In genomic region chr2:186882511-186883071, GRCh38 we compare ENCODE assay signal across 17 cellular contexts. TPM values are rescaled to one million over a fixed set of nuclear protein-coding genes. Genes with fewer than 3 reads are reported as not detected.
A peak's percentile ranks its signal among the peaks of the same experiment; 100 is the strongest.
DNase-seq lines count a peak whose midpoint lies in the region; ATAC-seq and TF ChIP-seq lines count a peak whose summit lies in the region.
"Had no signal": no experiment of that assay in that cellular context is flagged by ENCODE, and none has a peak within 500 bp of the region (broad histone marks: within the 10 kb centered on the region; RNA-seq: fewer than 3 reads in every experiment).

No MANE protein-coding gene starts in this region.

- H3K79me1 ChIP-seq in neuronal stem cell (ENCODE audit: low read depth, low read length) = no peaks in the 10 kb centered on the region

- H3K4me2 ChIP-seq in neuronal stem cell (ENCODE audit: insufficient read depth, low read length, poor library complexity, severe bottlenecking) (no peak overlapping the region), osteoblast (ENCODE audit: insufficient read depth, low read length) (no peak overlapping the region)

- H3K14ac ChIP-seq in neuronal stem cell (ENCODE audit: low read length) = no peak overlapping the region

- H3K27me3 ChIP-seq in neuronal stem cell (ENCODE audit: control insufficient read depth in 3 of 3, insufficient read depth in 3 of 3, low read depth in 1 of 3, low read length in 3 of 3) (no peaks in the 10 kb centered on the region), osteoblast (ENCODE audit: insufficient read depth, low read length) (no peaks in the 10 kb centered on the region), WERI-Rb-1 (ENCODE audit: insufficient read depth, low read depth, severe bottlenecking) (no peaks in the 10 kb centered on the region)

- H4K8ac ChIP-seq in neuronal stem cell (ENCODE audit: low read depth, low read length) = no peak overlapping the region

- no peak overlapping the region for H3K4me3 ChIP-seq in neuronal stem cell (ENCODE audit: low read length in 2 of 2)
- no peak overlapping the region for H3K4me3 ChIP-seq in osteoblast (ENCODE audit: insufficient read depth, low read length)
- no peak overlapping the region for H3K4me3 ChIP-seq in WERI-Rb-1 (ENCODE audit: low read depth, low read length)

- H3K27ac ChIP-seq in neuronal stem cell (replicated peaks; ENCODE audit: low read length) (no peak overlapping the region), osteoblast (ENCODE audit: low read depth, low read length) (no peak overlapping the region), WERI-Rb-1 (no peak overlapping the region)

- H4K20me1 ChIP-seq in osteoblast (ENCODE audit: insufficient read depth, low read length) = no peaks in the 10 kb centered on the region

- H3K4me1 ChIP-seq in neuronal stem cell (ENCODE audit: control insufficient read depth in 2 of 2, insufficient read depth in 1 of 2, low read depth in 1 of 2, low read length in 2 of 2) (peaks cover 0 to 12% of the 10 kb centered on the region in 2 donors), osteoblast (ENCODE audit: insufficient read depth, low read length) (no peaks in the 10 kb centered on the region)

- ATAC-seq in HG03520 (IDR thresholded peaks at IDR 0.05; ENCODE audit: unreplicated experiment) = no peak
- ATAC-seq: Panc1, Right ventricle myocardium inferior, SK-N-SH treated with all-trans-retinoic acid at 6 μM for 48 hours had no signal

- TF ChIP-seq CTCF in osteoblast (IDR thresholded peaks at IDR 0.05; ENCODE audit: extremely low read depth, low read depth, low read length) (no peak), WERI-Rb-1 (IDR thresholded peaks at IDR 0.05; ENCODE audit: low read depth, low read length) (no peak)

- no peak overlapping the region for H2AK5ac ChIP-seq in neuronal stem cell (ENCODE audit: low read depth, low read length)

- DNase-seq in NCI-H748 (lab: John Stamatoyannopoulos, UW; ENCODE audit: unreplicated experiment) = peak; percentile 13
- no peak for DNase-seq in NCI-H748 treated with DMSO at 0.1 percent for 48 hours (lab: John Stamatoyannopoulos, UW)
- peak; percentile 29 for DNase-seq in NCI-H446 treated with DMSO at 0.1 percent for 48 hours (lab: John Stamatoyannopoulos, UW)
- peak; percentile 55 to 97 for DNase-seq in dermis microvascular lymphatic vessel endothelial cell (ENCODE audit: low read depth in 2 of 2)
- no peak for DNase-seq in neuronal stem cell (ENCODE audit: low spot score)
- DNase-seq in osteoblast (ENCODE audit: insufficient read length, low spot score, missing footprints) = no peak
- DNase-seq in WERI-Rb-1 = no peak
- DNase-seq: COR-L47, GOT3, NCI-H1048, NCI-H1694, NCI-H526 treated with DMSO at 0.1 percent for 48 hours had no signal

- no peak overlapping the region for H3K23ac ChIP-seq in neuronal stem cell (ENCODE audit: low read depth, low read length, poor library complexity)

- no peak overlapping the region for H4K91ac ChIP-seq in neuronal stem cell (ENCODE audit: low read depth, low read length, poor library complexity)

- no peaks in the 10 kb centered on the region for H3K79me2 ChIP-seq in osteoblast (ENCODE audit: insufficient read depth, low read length)

- H3K9me3 ChIP-seq in neuronal stem cell (replicated peaks in 1 of 2; ENCODE audit: control insufficient read depth in 2 of 2, insufficient read depth in 1 of 2, low read depth in 1 of 2, low read length in 2 of 2) = peaks cover 0 to 14% of the 10 kb centered on the region in 2 donors
- H3K9me3 ChIP-seq in osteoblast (ENCODE audit: low read depth, low read length) = peaks cover 4% of the 10 kb centered on the region
- no peaks in the 10 kb centered on the region for H3K9me3 ChIP-seq in WERI-Rb-1 (ENCODE audit: severe bottlenecking)

- H3K36me3 ChIP-seq in neuronal stem cell (replicated peaks in 1 of 2; ENCODE audit: control insufficient read depth in 2 of 2, insufficient read depth in 2 of 2, low read length in 2 of 2) (no peaks in the 10 kb centered on the region), osteoblast (ENCODE audit: insufficient read depth, low read length) (no peaks in the 10 kb centered on the region), WERI-Rb-1 (no peaks in the 10 kb centered on the region)

- no peak overlapping the region for H2BK15ac ChIP-seq in neuronal stem cell (ENCODE audit: low read length)

- no CpG with 5 or more reads among the region's 2 CpGs for WGBS in neuronal stem cell (ENCODE audit: extremely low coverage in 2 of 2, insufficient read length in 2 of 2, insufficient replicate concordance in 1 of 2), 2 donors

- H2AFZ ChIP-seq in neuronal stem cell (ENCODE audit: low read length) (peak overlapping the region; percentile 47), osteoblast (ENCODE audit: low read length) (no peak overlapping the region)

- H2BK12ac ChIP-seq in neuronal stem cell (ENCODE audit: low read length) = no peak overlapping the region

- H2BK5ac ChIP-seq in neuronal stem cell (ENCODE audit: low read length) = no peak overlapping the region

- H3K18ac ChIP-seq in neuronal stem cell (ENCODE audit: low read length) = no peak overlapping the region

- H2BK120ac ChIP-seq in neuronal stem cell (ENCODE audit: low read depth, low read length) = no peak overlapping the region

- no peak overlapping the region for H3K4ac ChIP-seq in neuronal stem cell (ENCODE audit: low read length)

- H3K9ac ChIP-seq in neuronal stem cell (ENCODE audit: low read depth, low read length, poor library complexity) = no peak overlapping the region

RNA-seq across cellular contexts. Expression of gene ZSWIM2, which starts 33.6 kb away (rescaled TPM):
- total RNA-seq in dermis microvascular lymphatic vessel endothelial cell = under 0.01 TPM in 1 of 2 replicates, not detected in the other
- polyA plus RNA-seq in neuronal stem cell (2013, experiment 1 of 2) = 0.18 TPM
- polyA plus RNA-seq in neuronal stem cell (2013, experiment 2 of 2) = 0.18 TPM
- total RNA-seq in osteoblast = 0.29 TPM in 1 of 2 replicates, not detected in the other
- total RNA-seq: M059J, Right ventricle myocardium inferior had no signal

Comparison
In these comparisons a context has a peak if more than half of its experiments do, and no peak if none do; other contexts are left out.
1. DNase-seq: peak in NCI-H748 (single experiment), NCI-H446 treated with DMSO at 0.1 percent for 48 hours (single experiment) and dermis microvascular lymphatic vessel endothelial cell (2 of 2); none in NCI-H748 treated with DMSO at 0.1 percent for 48 hours (single experiment), neuronal stem cell (single experiment), osteoblast (single experiment) and WERI-Rb-1 (single experiment).